Comparison of ENCODE assay signal across 19 cellular contexts in genomic region chr7:100929811-100930174, GRCh38. TPM values are rescaled to one million over a fixed set of nuclear protein-coding genes. Genes with fewer than 3 reads are reported as not detected.
DNase-seq lines count a peak whose midpoint lies in the region; ATAC-seq, FAIRE-seq and TF ChIP-seq lines count a peak whose summit lies in the region.
"Had no signal": no experiment of that assay in that cellular context is flagged by ENCODE, and none has a peak within 500 bp of the region (broad histone marks: within the 10 kb centered on the region; RNA-seq: fewer than 3 reads in every experiment).

No MANE protein-coding gene starts in this region.

- peak overlapping the region; percentile 70 for H3K4ac ChIP-seq in H1 (replicated peaks; ENCODE audit: insufficient read length, low read depth, low read length)

- H3K4me1 ChIP-seq in HUES48 (ENCODE audit: control insufficient read depth, insufficient read depth, low read length) = peaks cover 24% of the 10 kb centered on the region
- H3K4me1 ChIP-seq in H1 (replicated peaks in 1 of 4; ENCODE audit: control insufficient read depth in 3 of 4, insufficient read depth in 4 of 4, low read length in 3 of 4) = peaks cover 7 to 14% (median 11%) of the 10 kb centered on the region in 4 experiments
- H3K4me1 ChIP-seq in upper lobe of left lung = no peaks in the 10 kb centered on the region

- intact Hi-C loops in Right ventricle myocardium inferior (cut with DNase I) = no loop called here

- H4K8ac ChIP-seq in H1 (ENCODE audit: extremely low read depth, insufficient read depth, low read length) = no peak overlapping the region

- FAIRE-seq in H1 (lab: Jason Lieb, UNC) = no peak
- FAIRE-seq: GM12878, HepG2 had no signal

- no peak overlapping the region for H3K4me3 Mint-ChIP-seq in mesothelial cell of epicardium
- H3K4me3 Mint-ChIP-seq: CD14-positive monocyte had no signal

- POLR2A ChIA-PET in H1 (lab: Charles Lee; ENCODE audit: partially characterized antibody) = interaction anchor here (1.6 kb wide), 1 partner anchor 20 kb away, joined by 5 read pairs; the partner anchor contains the start of gene MUC3A

- H3K36me3 ChIP-seq in HUES48 (ENCODE audit: control insufficient read depth, insufficient read depth, low read length) (no peaks in the 10 kb centered on the region), H1 (ENCODE audit: control insufficient read depth in 2 of 4, insufficient read depth in 4 of 4, low read length in 3 of 4) (no peaks in the 10 kb centered on the region), upper lobe of left lung (no peaks in the 10 kb centered on the region)

- H3K56ac ChIP-seq in H1 (replicated peaks; ENCODE audit: insufficient read length, low read depth, low read length) = peak overlapping the region; percentile 13

- H3K27ac Mint-ChIP-seq in mesothelial cell of epicardium = peak overlapping the region; percentile 94
- H3K27ac Mint-ChIP-seq: CD14-positive monocyte had no signal

- no peak overlapping the region; the same call in 1 of the 2 replicates for H2BK15ac ChIP-seq in H1 (ENCODE audit: low read length)

- H3K27me3 Mint-ChIP-seq in mesothelial cell of epicardium (ENCODE audit: low read depth) = no peaks in the 10 kb centered on the region

- peak overlapping the region; percentile 89; the same call in 1 of the 2 replicates for H3K18ac ChIP-seq in H1 (ENCODE audit: extremely low read depth, low read length)

- no peaks in the 10 kb centered on the region for H3K79me2 ChIP-seq in H1 (ENCODE audit: control insufficient read depth in 1 of 2, insufficient read depth in 2 of 2, low read length in 2 of 2)

- no peaks in the 10 kb centered on the region for H3K23me2 ChIP-seq in H1 (ENCODE audit: low read depth, low read length)

- no peak overlapping the region for H3K23ac ChIP-seq in H1 (ENCODE audit: insufficient read length)

- H4K20me1 ChIP-seq in H1 (replicated peaks in 1 of 2; ENCODE audit: control insufficient read depth in 1 of 2, insufficient read depth in 2 of 2, low read length in 2 of 2) = no peaks in the 10 kb centered on the region

- TF ChIP-seq CTCF in H1 (IDR thresholded peaks at IDR 0.05; ENCODE audit: control extremely low read depth in 1 of 3, insufficient read depth in 1 of 3, low read depth in 1 of 3, low read length in 3 of 3) = no peak
- TF ChIP-seq CTCF in mesothelial cell of epicardium (IDR thresholded peaks at IDR 0.05; ENCODE audit: unreplicated experiment) = no peak
- no peak for TF ChIP-seq CTCF in upper lobe of left lung (IDR thresholded peaks at IDR 0.05)

- H2AFZ ChIP-seq in H1 (ENCODE audit: low read length) = no peak overlapping the region

- H2BK20ac ChIP-seq in H1 (ENCODE audit: low read length) = peak overlapping the region; percentile 77

- TF ChIP-seq POLR2A in H1 (IDR thresholded peaks at IDR 0.05; ENCODE audit: control extremely low read depth in 1 of 2, low read depth in 2 of 2, low read length in 2 of 2) = 0 out of 3 replicates have a peak, but pooled peaks of 1 of the 2 experiments have one; percentile 9
- no peak for TF ChIP-seq POLR2A in upper lobe of left lung (IDR thresholded peaks at IDR 0.05)

- peaks cover 10% of the 10 kb centered on the region for H3K36me3 Mint-ChIP-seq in mesothelial cell of epicardium
- H3K36me3 Mint-ChIP-seq: CD14-positive monocyte had no signal

- peaks cover 12% of the 10 kb centered on the region for H3K9me3 Mint-ChIP-seq in mesothelial cell of epicardium

- H3K9me3 ChIP-seq in HUES48 (ENCODE audit: control insufficient read depth, insufficient read depth, low read length) = peaks cover 9% of the 10 kb centered on the region
- peaks cover 3 to 10% of the 10 kb centered on the region in 2 experiments; a peak in 3 of 4 replicates for H3K9me3 ChIP-seq in H1 (ENCODE audit: insufficient read depth in 2 of 2, low read depth in 1 of 2, low read length in 1 of 2)
- no peaks in the 10 kb centered on the region for H3K9me3 ChIP-seq in upper lobe of left lung

- peak overlapping the region; percentile 58 for H2AK5ac ChIP-seq in H1 (ENCODE audit: low read depth, low read length)

- no peak overlapping the region for H3K4me3 ChIP-seq in HUES48 (ENCODE audit: low read depth, low read length)
- H3K4me3 ChIP-seq in H1 (ENCODE audit: extremely low read depth in 1 of 4, insufficient read depth in 2 of 4, low read depth in 3 of 4, low read length in 4 of 4) = no peak overlapping the region
- no peak overlapping the region for H3K4me3 ChIP-seq in upper lobe of left lung
- H3K4me3 ChIP-seq: GM12878 had no signal

- TF ChIP-seq EP300 in H1 (IDR thresholded peaks at IDR 0.05; ENCODE audit: borderline replicate concordance in 1 of 2, low read depth in 2 of 2, low read length in 2 of 2) = no peak
- TF ChIP-seq EP300 in upper lobe of left lung (IDR thresholded peaks at IDR 0.05) = no peak

- H3K27me3 ChIP-seq in HUES48 (ENCODE audit: control insufficient read depth, insufficient read depth, low read length) (no peaks in the 10 kb centered on the region), H1 (replicated peaks in 1 of 4; ENCODE audit: control insufficient read depth in 3 of 4, extremely low read depth in 1 of 4, insufficient read depth in 3 of 4, low read length in 3 of 4) (no peaks in the 10 kb centered on the region), upper lobe of left lung (no peaks in the 10 kb centered on the region)

- H2BK12ac ChIP-seq in H1 (ENCODE audit: low read depth, low read length) = peak overlapping the region; percentile 82

- DNase-seq in H1 (ENCODE audit: low read depth in 1 of 2, low spot score in 2 of 2) (no peak), mesothelial cell of epicardium (ENCODE audit: low spot score in 2 of 2, unreplicated experiment in 2 of 2) (no peak), upper lobe of left lung (no peak), LoVo (ENCODE audit: low spot score) (no peak), Right ventricle myocardium inferior (ENCODE audit: missing footprints) (no peak)
- DNase-seq: COR-L47, DMS53, NCI-H1417, NCI-H1930, NCI-H2171 treated with DMSO at 0.1 percent for 48 hours, NCI-H510A treated with DMSO at 0.1 percent for 48 hours had no signal

- H3K79me1 ChIP-seq in H1 (ENCODE audit: low read depth, low read length) = no peaks in the 10 kb centered on the region

- peak overlapping the region; percentile 66 for H4K5ac ChIP-seq in H1 (ENCODE audit: insufficient read length, low read depth, low read length)

- H4K91ac ChIP-seq in H1 (replicated peaks; ENCODE audit: insufficient read length, low read length) = peak overlapping the region; percentile 97

- peaks cover 17% of the 10 kb centered on the region for H3K4me1 Mint-ChIP-seq in mesothelial cell of epicardium
- H3K4me1 Mint-ChIP-seq: CD14-positive monocyte had no signal

- 80% methylated on average over 1 of the region's 1 CpG; no CpG with 5 or more reads in 1 of the 2 experiments for WGBS in H1 (ENCODE audit: extremely low coverage in 1 of 2, insufficient coverage in 1 of 2, insufficient read length in 1 of 2, insufficient replicate concordance in 2 of 2, low coverage in 1 of 2, low lambda C conversion rate in 2 of 2, missing lambda C conversion rate in 1 of 2), 2 experiments
- 94 to 96% methylated on average over 1 of the region's 1 CpG for WGBS in upper lobe of left lung, 2 donors

- H2BK120ac ChIP-seq in H1 (replicated peaks; ENCODE audit: low read depth, low read length) = peak overlapping the region; percentile 77

- peak overlapping the region; percentile 10; the same call in 1 of the 2 replicates for H3K9ac ChIP-seq in HUES48 (ENCODE audit: low read depth, low read length)
- H3K9ac ChIP-seq in H1 (replicated peaks in 1 of 4; ENCODE audit: extremely low read depth in 1 of 4, low read depth in 3 of 4, low read length in 3 of 4) = peak overlapping the region in 2 of 4 experiments; percentile 15 to 31; a peak in 4 of 7 replicates
- H3K9ac ChIP-seq: KMS-11 had no signal

- H3K14ac ChIP-seq in H1 (ENCODE audit: insufficient read length) = peak overlapping the region; percentile 8

- CTCF ChIA-PET in H1 (lab: Charles Lee; ENCODE audit: partially characterized antibody) = no interaction called here

- peak overlapping the region; percentile 82; the same call in 1 of the 2 replicates for H2BK5ac ChIP-seq in H1 (ENCODE audit: low read depth, low read length)

- peak overlapping the region; percentile 93 for H3K27ac ChIP-seq in HUES48 (ENCODE audit: low read depth, low read length)
- peak overlapping the region; percentile 58; the same call in 1 of the 2 replicates for H3K27ac ChIP-seq in H1 (ENCODE audit: low read depth, low read length)
- H3K27ac ChIP-seq in upper lobe of left lung = peak overlapping the region in 3 of 4 donors; percentile 2 to 37 (median 11)
- H3K27ac ChIP-seq: KMS-11, RWPE1 had no signal

- no peak for TF ChIP-seq RAD21 in H1 (IDR thresholded peaks at IDR 0.05 in 1 of 2, conservative IDR thresholded peaks at IDR 0.05 in 1 of 2; ENCODE audit: low read depth in 2 of 2, low read length in 2 of 2)

- ATAC-seq in upper lobe of left lung (ENCODE audit: low FRiP score in 2 of 2) (no peak), HG02870 (IDR thresholded peaks at IDR 0.05; ENCODE audit: unreplicated experiment) (no peak), Right ventricle myocardium inferior (no peak)
- ATAC-seq: GM12878, HepG2 had no signal

- peak overlapping the region; percentile 48 to 64 for H3K4me2 ChIP-seq in H1 (ENCODE audit: insufficient read depth in 1 of 2, low read depth in 2 of 2, low read length in 2 of 2)
- H3K4me2 ChIP-seq: KMS-11 had no signal

RNA-seq across cellular contexts. Expression of gene MUC3A, which starts 19.5 kb away (rescaled TPM):
- total RNA-seq in H1 (2021; fragmentation: NEBNext Ultra II Directional; extraction: Animal tissue kit (Norgen Biotek cat#: 25700)) = 43.9 and 44.6 TPM in 2 replicates
- 15.4 and 27.2 TPM in 2 replicates for polyA plus RNA-seq in H1 (2011; rRNA removed)
- polyA plus RNA-seq in H1 (2011; cell fraction: cytosol; rRNA removed) = 7.0 TPM
- polyA plus RNA-seq in H1 (2011; cell fraction: nucleus; rRNA removed) = 15.8 TPM
- 34.2 to 38.8 TPM (median 37.1 TPM) in 4 replicates for polyA plus RNA-seq in H1 (2012, experiment 1 of 2)
- polyA plus RNA-seq in H1 (2012, experiment 2 of 2) = 39.8 TPM
- polyA plus RNA-seq in H1 (2013, experiment 1 of 2) = 64.8 TPM
- polyA plus RNA-seq in H1 (2013, experiment 2 of 2) = 68.9 TPM
- polyA minus RNA-seq in H1 (2011; rRNA and poly(A)+ RNA removed) = 5.2 and 12.2 TPM in 2 replicates
- 13.4 TPM for polyA minus RNA-seq in H1 (2011; cell fraction: cytosol; rRNA and poly(A)+ RNA removed)
- 7.9 TPM for polyA minus RNA-seq in H1 (2011; cell fraction: nucleus; rRNA and poly(A)+ RNA removed)
- 2.0 to 2.4 TPM (median 2.2 TPM) in 3 replicates for total RNA-seq in mesothelial cell of epicardium
- 1 to 10 TPM in 3 of 6 donors, under 1 TPM in 3; 0.30 to 3.1 (median 0.94) TPM for total RNA-seq in upper lobe of left lung
- total RNA-seq in Right ventricle myocardium inferior = 0.51 TPM
- total RNA-seq: HepG2, SK-MEL-5 had no signal
- polyA plus RNA-seq: CD14-positive monocyte had no signal

RNA-seq across cellular contexts. Expression of gene ACHE, which starts 34.1 kb away (rescaled TPM):
- total RNA-seq in H1 (2021; fragmentation: NEBNext Ultra II Directional; extraction: Animal tissue kit (Norgen Biotek cat#: 25700)) = 4.3 and 4.8 TPM in 2 replicates
- polyA plus RNA-seq in H1 (2011; rRNA removed) = 1.4 and 2.8 TPM in 2 replicates
- polyA plus RNA-seq in H1 (2011; cell fraction: cytosol; rRNA removed) = 1.8 TPM
- polyA plus RNA-seq in H1 (2011; cell fraction: nucleus; rRNA removed) = 7.7 TPM
- polyA plus RNA-seq in H1 (2012, experiment 1 of 2) = 1.6 to 2.9 TPM (median 2.2 TPM) in 4 replicates
- 1.2 TPM for polyA plus RNA-seq in H1 (2012, experiment 2 of 2)
- 6.7 TPM for polyA plus RNA-seq in H1 (2013, experiment 1 of 2)
- polyA plus RNA-seq in H1 (2013, experiment 2 of 2) = 6.3 TPM
- 0.44 and 0.95 TPM in 2 replicates for polyA minus RNA-seq in H1 (2011; rRNA and poly(A)+ RNA removed)
- polyA minus RNA-seq in H1 (2011; cell fraction: cytosol; rRNA and poly(A)+ RNA removed) = 2.3 TPM
- polyA minus RNA-seq in H1 (2011; cell fraction: nucleus; rRNA and poly(A)+ RNA removed) = 2.3 TPM
- 9.2 to 10.4 TPM (median 9.6 TPM) in 3 replicates for total RNA-seq in mesothelial cell of epicardium
- total RNA-seq in upper lobe of left lung = 1 to 10 TPM in 5 of 6 donors, not detected in 1; 1.3 to 2.9 (median 2.2) TPM
- 0.73 TPM for total RNA-seq in Right ventricle myocardium inferior
- polyA plus RNA-seq: CD14-positive monocyte had no signal

RNA-seq across cellular contexts. Expression of gene MUC12, which starts 39.6 kb away (rescaled TPM):
- 7.0 and 7.7 TPM in 2 replicates for total RNA-seq in H1 (2021; fragmentation: NEBNext Ultra II Directional; extraction: Animal tissue kit (Norgen Biotek cat#: 25700))
- 13.5 and 16.2 TPM in 2 replicates for polyA plus RNA-seq in H1 (2011; rRNA removed)
- polyA plus RNA-seq in H1 (2011; cell fraction: cytosol; rRNA removed) = 8.4 TPM
- polyA plus RNA-seq in H1 (2011; cell fraction: nucleus; rRNA removed) = 8.0 TPM
- polyA plus RNA-seq in H1 (2012, experiment 1 of 2) = 8.9 to 12.8 TPM (median 11.4 TPM) in 4 replicates
- polyA plus RNA-seq in H1 (2012, experiment 2 of 2) = 20.3 TPM
- polyA plus RNA-seq in H1 (2013, experiment 1 of 2) = 11.1 TPM
- polyA plus RNA-seq in H1 (2013, experiment 2 of 2) = 10.6 TPM
- 1.1 and 1.3 TPM in 2 replicates for polyA minus RNA-seq in H1 (2011; rRNA and poly(A)+ RNA removed)
- polyA minus RNA-seq in H1 (2011; cell fraction: cytosol; rRNA and poly(A)+ RNA removed) = 2.6 TPM
- 2.5 TPM for polyA minus RNA-seq in H1 (2011; cell fraction: nucleus; rRNA and poly(A)+ RNA removed)
- total RNA-seq in mesothelial cell of epicardium (0.73 to 1.4 TPM (median 1.1 TPM) in 3 replicates), upper lobe of left lung (1 to 10 TPM in 2 of 6 donors, under 1 TPM in 1, not detected in 3; 0.69 to 2.1 (median 1.8) TPM), Right ventricle myocardium inferior (not detected)
- total RNA-seq: HepG2, SK-MEL-5 had no signal
- polyA plus RNA-seq: CD14-positive monocyte, HepG2 had no signal

RNA-seq across cellular contexts. Expression of gene UFSP1, which starts 40.3 kb away (rescaled TPM):
- 4.3 and 4.8 TPM in 2 replicates for total RNA-seq in H1 (2021; fragmentation: NEBNext Ultra II Directional; extraction: Animal tissue kit (Norgen Biotek cat#: 25700))
- 1.6 and 2.1 TPM in 2 replicates for polyA plus RNA-seq in H1 (2011; rRNA removed)
- 2.0 TPM for polyA plus RNA-seq in H1 (2011; cell fraction: cytosol; rRNA removed)
- polyA plus RNA-seq in H1 (2011; cell fraction: nucleus; rRNA removed) = 3.2 TPM
- 1.9 to 3.0 TPM (median 2.0 TPM) in 4 replicates for polyA plus RNA-seq in H1 (2012, experiment 1 of 2)
- polyA plus RNA-seq in H1 (2012, experiment 2 of 2) = 1.5 TPM
- polyA plus RNA-seq in H1 (2013, experiment 1 of 2) = 1.6 TPM
- 1.5 TPM for polyA plus RNA-seq in H1 (2013, experiment 2 of 2)
- polyA minus RNA-seq in H1 (2011; rRNA and poly(A)+ RNA removed) = 1.8 and 4.7 TPM in 2 replicates
- 7.5 TPM for polyA minus RNA-seq in H1 (2011; cell fraction: cytosol; rRNA and poly(A)+ RNA removed)
- 16.2 TPM for polyA minus RNA-seq in H1 (2011; cell fraction: nucleus; rRNA and poly(A)+ RNA removed)
- 6.0 to 8.0 TPM (median 6.4 TPM) in 3 replicates for total RNA-seq in mesothelial cell of epicardium
- 1 to 10 TPM in 4 of 6 donors, under 1 TPM in 1, not detected in 1; 0.55 to 8.5 (median 4.8) TPM for total RNA-seq in upper lobe of left lung
- total RNA-seq in Right ventricle myocardium inferior = 1.9 TPM

RNA-seq across cellular contexts. Expression of gene SRRT, which starts 54.9 kb away (rescaled TPM):
- total RNA-seq in H1 (2021; fragmentation: NEBNext Ultra II Directional; extraction: Animal tissue kit (Norgen Biotek cat#: 25700)) = 237 and 239 TPM in 2 replicates
- polyA plus RNA-seq in H1 (2011; rRNA removed) = 66.7 and 103 TPM in 2 replicates
- polyA plus RNA-seq in H1 (2011; cell fraction: cytosol; rRNA removed) = 78.5 TPM
- polyA plus RNA-seq in H1 (2011; cell fraction: nucleus; rRNA removed) = 456 TPM
- 212 to 245 TPM (median 235 TPM) in 4 replicates for polyA plus RNA-seq in H1 (2012, experiment 1 of 2)
- polyA plus RNA-seq in H1 (2012, experiment 2 of 2) = 131 TPM
- 167 TPM for polyA plus RNA-seq in H1 (2013, experiment 1 of 2)
- polyA plus RNA-seq in H1 (2013, experiment 2 of 2) = 144 TPM
- 44.1 and 59.4 TPM in 2 replicates for polyA minus RNA-seq in H1 (2011; rRNA and poly(A)+ RNA removed)
- 112 TPM for polyA minus RNA-seq in H1 (2011; cell fraction: cytosol; rRNA and poly(A)+ RNA removed)
- polyA minus RNA-seq in H1 (2011; cell fraction: nucleus; rRNA and poly(A)+ RNA removed) = 143 TPM
- total RNA-seq in mesothelial cell of epicardium = 229 to 245 TPM (median 240 TPM) in 3 replicates
- total RNA-seq in upper lobe of left lung = 100 to 1,000 TPM in 4 of 6 donors, 10 to 100 TPM in 2; 57.9 to 324 (median 111) TPM
- 70.5 TPM for total RNA-seq in Right ventricle myocardium inferior

Comparison
In these comparisons a context has a peak if more than half of its experiments do, and no peak if none do; other contexts are left out.
1. H3K27ac ChIP-seq: peak in every context shown above with its lines; median percentile 93 in HUES48; 58 in H1; 11 in upper lobe of left lung.
2. RNA of gene MUC3A, which starts 19.5 kb away (total RNA-seq): 43.9 to 44.6 TPM in H1; 2.0 to 2.4 TPM in mesothelial cell of epicardium, 0.30 to 3.1 TPM in upper lobe of left lung and 0.51 TPM in Right ventricle myocardium inferior (single experiment); every median in the first group is over 10 times any median in the second.